9 cellular contexts compared by ENCODE assay signal in genomic region chr6:16514249-16514648, GRCh38.
DNase-seq lines count a peak whose midpoint lies in the region; ATAC-seq and TF ChIP-seq lines count a peak whose summit lies in the region.
"Had no signal": no experiment of that assay in that cellular context is flagged by ENCODE, and none has a peak within 500 bp of the region (broad histone marks: within the 10 kb centered on the region; RNA-seq: fewer than 3 reads in every experiment).

No MANE protein-coding gene starts in this region.

- no peak for ATAC-seq in HG03378 (IDR thresholded peaks at IDR 0.05; ENCODE audit: unreplicated experiment)

- H3K9me3 ChIP-seq in Peyer's patch (no peaks in the 10 kb centered on the region), tibial artery (no peaks in the 10 kb centered on the region)

- TF ChIP-seq CTCF in GM12872 (IDR thresholded peaks at IDR 0.05; ENCODE audit: insufficient read depth, low read depth, low read length) (peak; percentile 64), Peyer's patch (IDR thresholded peaks at IDR 0.05) (peak; percentile 26 to 53 (median 42)), brain microvascular endothelial cell (IDR thresholded peaks at IDR 0.05; ENCODE audit: low read depth, low read length, missing control alignments) (peak; percentile 76), tibial artery (IDR thresholded peaks at IDR 0.05) (peak; percentile 44 to 63)

- DNase-seq in AG08395 (ENCODE audit: low spot score) (peak; percentile 62), Peyer's patch (no peak), brain microvascular endothelial cell (peak; percentile 91), kidney tubule cell (ENCODE audit: low spot score) (peak; percentile 29), tibial artery (no peak), NCI-H2227 (lab: John Stamatoyannopoulos, UW; ENCODE audit: unreplicated experiment) (no peak)
- DNase-seq: naive B cell had no signal

- intact Hi-C loops in tibial artery (cut with DNase I; ENCODE audit: low total_unique reads), result loop anchor here (10.0 kb wide), 1 partner anchor 241 kb away; no protein-coding TSS in a partner anchor

- H3K27me3 ChIP-seq in Peyer's patch (no peaks in the 10 kb centered on the region), brain microvascular endothelial cell (replicated peaks) (no peaks in the 10 kb centered on the region), tibial artery (no peaks in the 10 kb centered on the region)

- no peaks in the 10 kb centered on the region for H3K36me3 ChIP-seq in Peyer's patch
- H3K36me3 ChIP-seq in brain microvascular endothelial cell (replicated peaks), result no peaks in the 10 kb centered on the region
- H3K36me3 ChIP-seq in tibial artery, result no peaks in the 10 kb centered on the region

- H3K4me1 ChIP-seq in Peyer's patch (peaks cover 0 to 26% (median 2%) of the 10 kb centered on the region in 4 donors), tibial artery (peaks cover 0 to 40% (median 32%) of the 10 kb centered on the region in 4 donors)

- in situ Hi-C loops in brain microvascular endothelial cell (cut with HindIII; ENCODE audit: low pct_ligation_motif_present, low sequenced_read_pairs), result no loop called here

- H3K4me3 ChIP-seq in Peyer's patch, result no peak overlapping the region
- no peak overlapping the region for H3K4me3 ChIP-seq in brain microvascular endothelial cell (ENCODE audit: low read depth, low read length)
- peak overlapping the region in 1 of 2 donors; percentile 21 for H3K4me3 ChIP-seq in tibial artery

- no peak for TF ChIP-seq POLR2A in Peyer's patch (IDR thresholded peaks at IDR 0.05)

- H3K27ac ChIP-seq in Peyer's patch (peak overlapping the region in 1 of 4 donors; percentile 13), brain microvascular endothelial cell (peak overlapping the region; percentile 72), tibial artery (peak overlapping the region; percentile 7 to 27)

Comparison
In these comparisons a context has a peak if more than half of its experiments do, and no peak if none do; other contexts are left out.
1. DNase-seq: peak in AG08395 (single experiment), brain microvascular endothelial cell (single experiment) and kidney tubule cell (single experiment); none in Peyer's patch (0 of 3), tibial artery (0 of 2) and NCI-H2227 (single experiment).
2. Peak in every context shown above with its lines, with median percentiles within 50 percentile points of each other: CTCF ChIP-seq.